In genomic region chr14:104752338-104752734, GRCh38 we compare ENCODE assay signal across 8 cellular contexts. TPM values are rescaled to one million over a fixed set of nuclear protein-coding genes. Genes with fewer than 3 reads are reported as not detected.
A peak's percentile ranks its signal among the peaks of the same experiment; 100 is the strongest.
DNase-seq lines count a peak whose midpoint lies in the region; ATAC-seq and TF ChIP-seq lines count a peak whose summit lies in the region.

No MANE protein-coding gene starts in this region.

- no peaks in the 10 kb centered on the region; the same call in 1 of the 2 replicates for H3F3A ChIP-seq in DOHH2 (ENCODE audit: control insufficient read depth, insufficient read depth)

- no peaks in the 10 kb centered on the region for H3K9me2 ChIP-seq in DOHH2 (replicated peaks; ENCODE audit: control insufficient read depth, low read length)

- 11% methylated on average over 14 to 29 of the region's 32 CpGs for WGBS in esophagus squamous epithelium, 2 donors

- DNase-seq in RWPE2 (ENCODE audit: low spot score): no peak
- DNase-seq in esophagus squamous epithelium (lab: John Stamatoyannopoulos, UW): peak; percentile 100
- no peak for DNase-seq in skeletal muscle cell (ENCODE audit: low read depth)
- DNase-seq in stimulated activated CD4-positive, alpha-beta T cell treated with anti-CD3 and anti-CD28 coated beads, Interleukin-4, amount 100 ng/mL, for 4 hours: no peak
- no peak for DNase-seq in NCI-H2081 treated with DMSO at 0.1 percent for 48 hours (lab: John Stamatoyannopoulos, UW)
- no peak for DNase-seq in kidney tubule cell (ENCODE audit: low spot score)

- peak overlapping the region; percentile 94 for H3K4me3 ChIP-seq in DOHH2 (ENCODE audit: low read length)
- H3K4me3 ChIP-seq in RWPE2 (ENCODE audit: severe bottlenecking): peak overlapping the region; percentile 81
- H3K4me3 ChIP-seq in esophagus squamous epithelium: peak overlapping the region; percentile 76 to 99 (median 91)
- peak overlapping the region; percentile 94 for H3K4me3 ChIP-seq in skeletal muscle cell (ENCODE audit: low read depth, low read length)

- H3K27me3 ChIP-seq in DOHH2 (ENCODE audit: control insufficient read depth, low read length) (peaks cover 7% of the 10 kb centered on the region; the same call in 1 of the 2 replicates), RWPE2 (ENCODE audit: insufficient read depth, poor library complexity, severe bottlenecking) (no peaks in the 10 kb centered on the region), esophagus squamous epithelium (no peaks in the 10 kb centered on the region)

- peaks cover 44% of the 10 kb centered on the region for H3K79me2 ChIP-seq in DOHH2 (ENCODE audit: control insufficient read depth, low read length)

- peak overlapping the region; percentile 63 for H3K27ac ChIP-seq in DOHH2 (ENCODE audit: low read depth, low read length)
- H3K27ac ChIP-seq in RWPE2 (ENCODE audit: poor library complexity, severe bottlenecking): peak overlapping the region; percentile 55
- peak overlapping the region; percentile 86 to 96 (median 95) for H3K27ac ChIP-seq in esophagus squamous epithelium

- H3K4me2 ChIP-seq in DOHH2 (ENCODE audit: low read length): peak overlapping the region; percentile 88

- ATAC-seq in GM21786 (IDR thresholded peaks at IDR 0.05; ENCODE audit: unreplicated experiment) (peak; percentile 85), RWPE2 (ENCODE audit: low read depth) (peak; percentile 84)

- H4K20me1 ChIP-seq in DOHH2 (ENCODE audit: control insufficient read depth, insufficient read depth, low read depth, low read length): peaks cover 16% of the 10 kb centered on the region; the same call in 1 of the 2 replicates

- H3K4me1 ChIP-seq in DOHH2 (ENCODE audit: control insufficient read depth, low read length) (peaks cover 20% of the 10 kb centered on the region), RWPE2 (ENCODE audit: insufficient read depth, poor library complexity, severe bottlenecking) (peaks cover 28% of the 10 kb centered on the region), esophagus squamous epithelium (peaks cover 40 to 70% (median 47%) of the 10 kb centered on the region in 3 donors)

- TF ChIP-seq CTCF in DOHH2 (IDR thresholded peaks at IDR 0.05; ENCODE audit: low read depth, low read length, poor library complexity, severe bottlenecking): no peak
- TF ChIP-seq CTCF in RWPE2 (IDR thresholded peaks at IDR 0.05; ENCODE audit: poor library complexity, severe bottlenecking): peak; percentile 27
- no peak for TF ChIP-seq CTCF in esophagus squamous epithelium (IDR thresholded peaks at IDR 0.05)

- H3K36me3 ChIP-seq in DOHH2 (ENCODE audit: control insufficient read depth, low read length) (peaks cover 42% of the 10 kb centered on the region), RWPE2 (ENCODE audit: low read depth) (peaks cover 29% of the 10 kb centered on the region), esophagus squamous epithelium (peaks cover 11 to 25% (median 12%) of the 10 kb centered on the region in 3 donors)

- peak in 3 of 4 donors; percentile 21 to 33 (median 22) for TF ChIP-seq POLR2A in esophagus squamous epithelium (IDR thresholded peaks at IDR 0.05)

- intact Hi-C loops in esophagus squamous epithelium (cut with DNase I): no loop called here

- H3K9me3 ChIP-seq in DOHH2 (ENCODE audit: control insufficient read depth, insufficient read depth, low read length) (peaks cover 4% of the 10 kb centered on the region; the same call in 1 of the 2 replicates), RWPE2 (ENCODE audit: severe bottlenecking) (no peaks in the 10 kb centered on the region), esophagus squamous epithelium (no peaks in the 10 kb centered on the region)

RNA-seq across cellular contexts. Expression of gene SIVA1, which starts 0.6 kb away (rescaled TPM):
- 100 to 1,000 TPM; 149 to 282 (median 201) TPM for total RNA-seq in esophagus squamous epithelium

RNA-seq across cellular contexts. Expression of gene ADSS1, which starts 28.3 kb away (rescaled TPM):
- 10 to 100 TPM in 2 of 4 donors, 1 to 10 TPM in 2; 3.4 to 11.4 (median 8.4) TPM for total RNA-seq in esophagus squamous epithelium

RNA-seq across cellular contexts. Expression of gene AKT1, which starts 43.2 kb away (rescaled TPM):
- 10 to 100 TPM; 66.6 to 93.7 (median 71.3) TPM for total RNA-seq in esophagus squamous epithelium

RNA-seq across cellular contexts. Expression of gene ZBTB42, which starts 48.6 kb away (rescaled TPM):
- 10 to 100 TPM in 2 of 4 donors, 1 to 10 TPM in 2; 4.7 to 14.2 (median 8.4) TPM for total RNA-seq in esophagus squamous epithelium
